6 cellular contexts compared by ENCODE assay signal in the genomic region with DNA sequence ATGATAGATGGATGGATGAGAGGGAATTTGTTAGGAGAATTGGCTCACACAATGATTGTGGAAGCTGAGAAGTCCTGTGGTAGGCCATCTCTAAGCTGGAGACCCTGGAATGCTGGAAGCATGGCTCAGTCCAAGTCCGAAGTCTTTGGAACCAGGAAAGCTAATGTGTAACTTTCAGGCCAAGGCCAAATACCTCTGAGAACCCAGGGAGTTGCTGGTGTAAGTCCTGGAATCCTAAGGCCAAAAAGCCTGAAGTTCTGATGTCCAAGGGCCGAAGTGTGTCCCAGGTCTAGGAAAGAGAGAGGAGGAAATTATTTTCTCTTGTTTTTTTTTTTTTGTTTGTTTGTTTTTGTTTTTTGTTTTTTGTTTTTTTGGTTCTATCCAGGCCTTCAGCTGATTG.
"Had no signal": no experiment of that assay in that cellular context is flagged by ENCODE, and none has a peak within 500 bp of the region (broad histone marks: within the 10 kb centered on the region; RNA-seq: fewer than 3 reads in every experiment).

No MANE protein-coding gene starts in this region.

- FAIRE-seq: HTR-8/SVneo had no signal

- H3K9ac ChIP-seq: KMS-11 had no signal

- H3K4me2 ChIP-seq: KMS-11 had no signal

- DNase-seq: IMR-90, KBM-7, KG1 had no signal

- H3K27ac ChIP-seq: HL-60, KMS-11 had no signal
